ENCODE assay signal across 9 cellular contexts in the genomic region with DNA sequence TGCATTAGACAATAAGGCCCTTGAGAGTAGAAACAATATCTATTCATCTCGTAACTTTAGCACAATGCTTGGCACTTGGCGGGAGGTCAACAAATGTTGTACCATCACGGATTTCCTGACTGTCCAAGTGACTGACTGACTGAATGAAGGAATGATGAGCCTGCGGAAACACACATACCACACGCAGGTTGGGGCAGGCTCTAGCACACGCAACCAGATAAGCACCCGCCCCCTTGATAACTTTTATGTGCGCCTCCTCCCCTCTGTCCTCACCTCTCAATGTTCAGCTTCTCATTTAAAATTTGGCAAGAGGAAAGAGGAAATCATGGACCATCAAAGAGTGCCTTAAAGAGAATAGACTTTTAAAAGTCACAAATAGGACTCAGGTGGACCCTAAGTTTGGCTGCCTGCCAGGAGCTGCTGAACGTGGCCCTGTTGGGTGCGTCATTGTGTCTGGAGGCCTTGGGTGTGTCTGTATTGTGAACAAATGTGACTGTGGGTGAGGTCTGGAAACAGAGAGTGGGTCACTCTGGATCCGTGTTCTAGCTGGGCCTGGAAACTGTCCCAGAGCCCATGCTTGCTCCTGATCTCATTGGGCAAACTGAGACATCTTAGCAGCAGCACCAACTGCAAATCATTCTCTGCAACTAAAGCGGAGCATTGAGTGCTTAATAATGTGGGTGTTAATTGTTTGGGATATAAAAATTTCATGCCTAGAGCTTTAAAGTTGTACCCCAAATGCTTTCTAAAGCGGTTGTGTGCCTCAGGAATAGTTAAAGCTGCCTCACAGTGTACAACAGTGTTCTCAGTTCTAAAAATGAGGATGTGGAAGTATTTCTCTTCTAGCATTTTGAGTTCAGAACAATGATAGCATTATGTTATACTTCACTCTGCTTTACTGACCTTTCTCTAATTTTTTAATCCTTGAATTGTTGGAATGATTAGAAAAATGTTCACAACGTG. TPM values are rescaled to one million over a fixed set of nuclear protein-coding genes. Genes with fewer than 3 reads are reported as not detected.
DNase-seq lines count a peak whose midpoint lies in the region; ATAC-seq and TF ChIP-seq lines count a peak whose summit lies in the region.
"Had no signal": no experiment of that assay in that cellular context is flagged by ENCODE, and none has a peak within 500 bp of the region (broad histone marks: within the 10 kb centered on the region; RNA-seq: fewer than 3 reads in every experiment).

No MANE protein-coding gene starts in this region.

- peak overlapping the region; percentile 90 for H3K27ac Mint-ChIP-seq in MCF 10A (ENCODE audit: low read depth, unreplicated experiment)
- H3K27ac Mint-ChIP-seq in stimulated activated memory B cell treated with anti-CD40 and anti-IgM and Interleukin-4, amounts not matched to agents 10 μg/mL and 1 μg/mL and 100 μg/mL, for 72 hours, result no peak overlapping the region

- CTCF ChIA-PET in MCF 10A (lab: Yijun Ruan, JAX), result interaction anchor here (0.6 to 1.6 kb wide), 5 partner anchors 14 to 87 kb away, joined by 3 to 6 read pairs (median 3); no protein-coding TSS in a partner anchor

- no peaks in the 10 kb centered on the region for H3K4me1 ChIP-seq in thymus (ENCODE audit: control insufficient read depth, insufficient read depth, low read length)

- BruUV-seq in MCF 10A (replicated peaks; lab: Mats Ljungman, UMichigan), result TSS peak; percentile 92

- DNase-seq in NCI-H1105 (lab: John Stamatoyannopoulos, UW) (peak; percentile 17), MCF 10A (ENCODE audit: unreplicated experiment) (peak; percentile 88)
- DNase-seq in activated CD4-positive, CD25-positive, alpha-beta regulatory T cell (lab: John Stamatoyannopoulos, UW), result no peak
- DNase-seq: GF-D8 had no signal

- no peak overlapping the region for H3K4me3 ChIP-seq in thymus (ENCODE audit: low read length)
- H3K4me3 ChIP-seq: PC-9 had no signal

- intact Hi-C loops in MCF 10A (cut with micrococcal nuclease), result loop anchor here (1.0 to 2.0 kb wide), 3 partner anchors 27 to 57 kb away; no protein-coding TSS in a partner anchor

- peak overlapping the region; percentile 33 for H3K4me3 Mint-ChIP-seq in MCF 10A (ENCODE audit: unreplicated experiment)
- no peak overlapping the region for H3K4me3 Mint-ChIP-seq in stimulated activated memory B cell treated with anti-CD40 and anti-IgM and Interleukin-4, amounts not matched to agents 10 μg/mL and 1 μg/mL and 100 μg/mL, for 72 hours

- no peaks in the 10 kb centered on the region for H3K9me3 ChIP-seq in thymus (ENCODE audit: control insufficient read depth)

- POLR2A ChIA-PET in MCF 10A (lab: Yijun Ruan, JAX), result interaction anchor here (0.8 to 2.1 kb wide), 17 partner anchors 11 to 87 kb away, joined by 3 to 42 read pairs (median 6); partner anchors contain the start of gene ABCG1

- no peaks in the 10 kb centered on the region for H3K36me3 ChIP-seq in thymus (ENCODE audit: control insufficient read depth, insufficient read depth)

- H3K27ac ChIP-seq in layer of hippocampus (ENCODE audit: low read depth, low read length), result peak overlapping the region; percentile 84
- peak overlapping the region; percentile 8 for H3K27ac ChIP-seq in thymus (ENCODE audit: low read depth)
- H3K27ac ChIP-seq: PC-9 had no signal

- no peaks in the 10 kb centered on the region for H3K9me3 Mint-ChIP-seq in MCF 10A (ENCODE audit: unreplicated experiment)
- H3K9me3 Mint-ChIP-seq in stimulated activated memory B cell treated with anti-CD40 and anti-IgM and Interleukin-4, amounts not matched to agents 10 μg/mL and 1 μg/mL and 100 μg/mL, for 72 hours, result no peaks in the 10 kb centered on the region

- H3K27me3 Mint-ChIP-seq in MCF 10A (ENCODE audit: insufficient read depth, unreplicated experiment), result no peaks in the 10 kb centered on the region
- no peaks in the 10 kb centered on the region for H3K27me3 Mint-ChIP-seq in stimulated activated memory B cell treated with anti-CD40 and anti-IgM and Interleukin-4, amounts not matched to agents 10 μg/mL and 1 μg/mL and 100 μg/mL, for 72 hours

- no peak for TF ChIP-seq CTCF in MCF 10A (IDR thresholded peaks at IDR 0.05; ENCODE audit: unreplicated experiment)

- 95% methylated on average over 14 of the region's 14 CpGs for WGBS in thymus

- H3K36me3 Mint-ChIP-seq in MCF 10A (ENCODE audit: insufficient read depth, unreplicated experiment), result no peaks in the 10 kb centered on the region
- H3K36me3 Mint-ChIP-seq in stimulated activated memory B cell treated with anti-CD40 and anti-IgM and Interleukin-4, amounts not matched to agents 10 μg/mL and 1 μg/mL and 100 μg/mL, for 72 hours, result no peaks in the 10 kb centered on the region

- H3K27me3 ChIP-seq in layer of hippocampus (ENCODE audit: control insufficient read depth, insufficient read depth, low read length), result no peaks in the 10 kb centered on the region
- H3K27me3 ChIP-seq in thymus (ENCODE audit: control insufficient read depth, insufficient read depth), result no peaks in the 10 kb centered on the region

- no peak for ATAC-seq in stimulated activated memory B cell treated with anti-CD40 and anti-IgM and Interleukin-4, amounts not matched to agents 10 μg/mL and 1 μg/mL and 100 μg/mL, for 72 hours
- ATAC-seq in GM21526 (IDR thresholded peaks at IDR 0.05; ENCODE audit: low FRiP score, unreplicated experiment), result no peak

- H3K4me1 Mint-ChIP-seq in MCF 10A (ENCODE audit: insufficient read depth, unreplicated experiment), result peaks cover 23% of the 10 kb centered on the region
- H3K4me1 Mint-ChIP-seq in stimulated activated memory B cell treated with anti-CD40 and anti-IgM and Interleukin-4, amounts not matched to agents 10 μg/mL and 1 μg/mL and 100 μg/mL, for 72 hours, result peaks cover 6% of the 10 kb centered on the region

RNA-seq across cellular contexts. Expression of gene ABCG1, which starts 47.6 kb away (rescaled TPM):
- total RNA-seq in MCF 10A (2022), result 25.5 and 28.7 TPM in 2 replicates
- 28.8 TPM for polyA plus RNA-seq in thymus

Comparison
In these comparisons a context has a peak if more than half of its experiments do, and no peak if none do; other contexts are left out.
1. DNase-seq: peak in NCI-H1105 (single experiment) and MCF 10A (single experiment); none in activated CD4-positive, CD25-positive, alpha-beta regulatory T cell (0 of 4).